In genomic region chr3:46480481-46481195, GRCh38 we compare ENCODE assay signal across 14 cellular contexts. TPM values are rescaled to one million over a fixed set of nuclear protein-coding genes. Genes with fewer than 3 reads are reported as not detected.
"Had no signal": no experiment of that assay in that cellular context is flagged by ENCODE, and none has a peak within 500 bp of the region (broad histone marks: within the 10 kb centered on the region; RNA-seq: fewer than 3 reads in every experiment).

No MANE protein-coding gene starts in this region.

- H3K27ac ChIP-seq: ascending aorta had no signal

- DNase-seq: activated CD4-positive, alpha-beta T cell treated with anti-CD3 and anti-CD28 coated beads for 1 hour; activated CD4-positive, alpha-beta T cell treated with anti-CD3 and anti-CD28 coated beads, Interleukin-2, amount 50 U/mL, for 48 hours; cortex of kidney; effector memory CD8-positive, alpha-beta T cell; erythroblast; immature natural killer cell; nephron progenitor cell; right cardiac atrium; T-cell; T1000; trophoblast cell had no signal

- ATAC-seq: effector memory CD8-positive, alpha-beta T cell; right cardiac atrium; T-cell had no signal

- H3K9me3 ChIP-seq: ascending aorta had no signal

- H3K9me3 Mint-ChIP-seq: effector memory CD8-positive, alpha-beta T cell; memory B cell had no signal

- H3K36me3 Mint-ChIP-seq: memory B cell, T-cell had no signal

- H3K4me3 ChIP-seq: ascending aorta, smooth muscle cell had no signal

- H3K4me1 ChIP-seq: ascending aorta had no signal

- H3K36me3 ChIP-seq: ascending aorta had no signal

- H3K4me1 Mint-ChIP-seq: immature natural killer cell, memory B cell, T-cell had no signal

- H3K27me3 ChIP-seq: ascending aorta had no signal

- H3K27ac Mint-ChIP-seq: effector memory CD8-positive, alpha-beta T cell; immature natural killer cell; memory B cell; nephron progenitor cell; T-cell had no signal

- H3K4me3 Mint-ChIP-seq: effector memory CD8-positive, alpha-beta T cell; immature natural killer cell; memory B cell; nephron progenitor cell; T-cell had no signal

RNA-seq across cellular contexts. Expression of gene LTF, which starts 15.9 kb away (rescaled TPM):
- total RNA-seq: smooth muscle cell had no signal

RNA-seq across cellular contexts. Expression of gene RTP3, which starts 17.1 kb away (rescaled TPM):
- total RNA-seq: ascending aorta, right cardiac atrium, smooth muscle cell, T-cell had no signal
